13 cellular contexts compared by ENCODE assay signal in genomic region chr20:25222461-25223178, GRCh38. TPM values are rescaled to one million over a fixed set of nuclear protein-coding genes. Genes with fewer than 3 reads are reported as not detected.
DNase-seq lines count a peak whose midpoint lies in the region; FAIRE-seq and TF ChIP-seq lines count a peak whose summit lies in the region.
"Had no signal": no experiment of that assay in that cellular context is flagged by ENCODE, and none has a peak within 500 bp of the region (broad histone marks: within the 10 kb centered on the region; RNA-seq: fewer than 3 reads in every experiment).

No MANE protein-coding gene starts in this region.

- H3K79me2 ChIP-seq in mesendoderm (ENCODE audit: control insufficient read depth, insufficient read depth, low read length): no peaks in the 10 kb centered on the region
- H3K79me2 ChIP-seq: parathyroid adenoma had no signal

- H3K27me3 ChIP-seq in AG04450 (ENCODE audit: control insufficient read depth, insufficient read depth, low read length) (no peaks in the 10 kb centered on the region), HUES64 (ENCODE audit: insufficient read depth, low read length) (no peaks in the 10 kb centered on the region), brain microvascular endothelial cell (replicated peaks) (no peaks in the 10 kb centered on the region), mesendoderm (ENCODE audit: insufficient read depth, low read length, poor library complexity) (no peaks in the 10 kb centered on the region)

- H3K27ac ChIP-seq in AG04450 (ENCODE audit: low read depth, low read length) (peak overlapping the region; percentile 82), HUES64 (ENCODE audit: low read depth, low read length) (peak overlapping the region; percentile 66), brain microvascular endothelial cell (peak overlapping the region; percentile 79), mesendoderm (ENCODE audit: low read depth, low read length) (peak overlapping the region; percentile 23)
- H3K27ac ChIP-seq: parathyroid adenoma had no signal

- peak overlapping the region; percentile 49 for H3K56ac ChIP-seq in mesendoderm (ENCODE audit: low read length)

- WGBS in HUES64: 74% methylated on average over 21 of the region's 21 CpGs
- WGBS in mesendoderm (ENCODE audit: extremely low coverage, insufficient coverage, low lambda C conversion rate): no CpG with 5 or more reads among the region's 21 CpGs

- H3K79me1 ChIP-seq in mesendoderm (ENCODE audit: low read length): no peaks in the 10 kb centered on the region

- peaks cover 12% of the 10 kb centered on the region; the same call in 1 of the 2 replicates for H3K4me1 ChIP-seq in HUES64 (ENCODE audit: insufficient read depth, low read length)
- peaks cover 4% of the 10 kb centered on the region for H3K4me1 ChIP-seq in mesendoderm (ENCODE audit: control insufficient read depth, low read depth, low read length)

- no peak overlapping the region for H2BK5ac ChIP-seq in mesendoderm (ENCODE audit: low read length)

- no peak overlapping the region for H3K23ac ChIP-seq in mesendoderm (ENCODE audit: low read length)

- CTCF ChIA-PET in AG04450 (lab: Charles Lee): no interaction called here

- no peak overlapping the region for H2BK15ac ChIP-seq in mesendoderm (replicated peaks; ENCODE audit: low read depth)

- in situ Hi-C loops in brain microvascular endothelial cell (cut with HindIII; ENCODE audit: low pct_ligation_motif_present, low sequenced_read_pairs): no loop called here

- no peak for TF ChIP-seq CTCF in AG04450 (IDR thresholded peaks at IDR 0.05; ENCODE audit: low read depth, low read length)
- TF ChIP-seq CTCF in brain microvascular endothelial cell (IDR thresholded peaks at IDR 0.05; ENCODE audit: low read depth, low read length, missing control alignments): no peak

- POLR2A ChIA-PET in AG04450 (lab: Yijun Ruan, JAX): no interaction called here

- H3K4me3 ChIP-seq in AG04450 (ENCODE audit: low read depth, low read length) (no peak overlapping the region), HUES64 (ENCODE audit: low read length) (no peak overlapping the region), brain microvascular endothelial cell (ENCODE audit: low read depth, low read length) (no peak overlapping the region), mesendoderm (ENCODE audit: low read length) (no peak overlapping the region)

- no peak overlapping the region for H4K8ac ChIP-seq in mesendoderm (ENCODE audit: low read depth, low read length)

- no peak overlapping the region for H4K5ac ChIP-seq in mesendoderm (ENCODE audit: low read length)

- DNase-seq in AG04450 (ENCODE audit: low read depth, low spot score) (no peak), brain microvascular endothelial cell (no peak), mesendoderm (no peak), HTR-8/SVneo (ENCODE audit: insufficient read length, low spot score) (no peak), occipital lobe (lab: John Stamatoyannopoulos, UW) (no peak), HK-2 (ENCODE audit: unreplicated experiment) (no peak)
- DNase-seq in activated CD4-positive, alpha-beta T cell treated with anti-CD3 and anti-CD28 coated beads for 1 hour: no peak
- DNase-seq: activated CD4-positive, CD25-positive, alpha-beta regulatory T cell; activated gamma-delta T cell; NCI-H345; SHP77 treated with DMSO at 0.1 percent for 48 hours had no signal

- H2AK5ac ChIP-seq in mesendoderm (ENCODE audit: low read length): no peak overlapping the region

- H3K36me3 ChIP-seq in HUES64 (ENCODE audit: insufficient read depth, low read length) (peaks cover 9% of the 10 kb centered on the region; the same call in 1 of the 2 replicates), brain microvascular endothelial cell (replicated peaks) (peaks cover 14% of the 10 kb centered on the region), mesendoderm (ENCODE audit: control insufficient read depth, insufficient read depth, low read length) (no peaks in the 10 kb centered on the region)

- H3K9ac ChIP-seq in HUES64 (ENCODE audit: low read depth, low read length) (peak overlapping the region; percentile 32; the same call in 1 of the 2 replicates), mesendoderm (ENCODE audit: low read length) (no peak overlapping the region)
- H3K9ac ChIP-seq: parathyroid adenoma had no signal

- H3K9me3 ChIP-seq in AG04450 (ENCODE audit: control insufficient read depth, insufficient read depth, low read length) (no peaks in the 10 kb centered on the region; the same call in 1 of the 2 replicates), HUES64 (ENCODE audit: insufficient read depth, low read depth, low read length) (no peaks in the 10 kb centered on the region)

- H3K18ac ChIP-seq in mesendoderm (ENCODE audit: low read length): no peak overlapping the region

- no peak overlapping the region for H2BK120ac ChIP-seq in mesendoderm (ENCODE audit: low read depth, low read length)

- no peak for FAIRE-seq in HTR-8/SVneo (lab: Jason Lieb, UNC)

- no peak overlapping the region for H3K4me2 ChIP-seq in mesendoderm (ENCODE audit: low read length)

- no peak overlapping the region for H3K4ac ChIP-seq in mesendoderm (ENCODE audit: low read depth, low read length)

RNA-seq across cellular contexts. Expression of gene PYGB, which starts 25.3 kb away (rescaled TPM):
- 43.2 and 60.0 TPM in 2 replicates for polyA plus RNA-seq in AG04450 (2011; rRNA removed)
- polyA minus RNA-seq in AG04450 (2011; rRNA and poly(A)+ RNA removed): 70.7 and 104 TPM in 2 replicates
- 30.3 TPM for polyA plus RNA-seq in HUES64 (2013, experiment 1 of 2)
- 30.3 TPM for polyA plus RNA-seq in HUES64 (2013, experiment 2 of 2)
- 24.7 TPM for polyA plus RNA-seq in mesendoderm (2013, experiment 1 of 2)
- 24.4 TPM for polyA plus RNA-seq in mesendoderm (2013, experiment 2 of 2)
- total RNA-seq in occipital lobe: 72.1 TPM

RNA-seq across cellular contexts. Expression of gene ENTPD6, which starts 27.1 kb away (rescaled TPM):
- polyA plus RNA-seq in AG04450 (2011; rRNA removed): 39.9 and 51.4 TPM in 2 replicates
- polyA minus RNA-seq in AG04450 (2011; rRNA and poly(A)+ RNA removed): 34.2 and 39.9 TPM in 2 replicates
- 32.4 TPM for polyA plus RNA-seq in HUES64 (2013, experiment 1 of 2)
- 30.2 TPM for polyA plus RNA-seq in HUES64 (2013, experiment 2 of 2)
- 25.3 TPM for polyA plus RNA-seq in mesendoderm (2013, experiment 1 of 2)
- polyA plus RNA-seq in mesendoderm (2013, experiment 2 of 2): 26.1 TPM
- total RNA-seq in occipital lobe: 43.7 TPM

Comparison
In these comparisons a context has a peak if more than half of its experiments do, and no peak if none do; other contexts are left out.
1. H3K27ac ChIP-seq: peak in every context shown above with its lines; median percentile 82 in AG04450; 79 in brain microvascular endothelial cell; 66 in HUES64; 23 in mesendoderm.